In the genomic region with DNA sequence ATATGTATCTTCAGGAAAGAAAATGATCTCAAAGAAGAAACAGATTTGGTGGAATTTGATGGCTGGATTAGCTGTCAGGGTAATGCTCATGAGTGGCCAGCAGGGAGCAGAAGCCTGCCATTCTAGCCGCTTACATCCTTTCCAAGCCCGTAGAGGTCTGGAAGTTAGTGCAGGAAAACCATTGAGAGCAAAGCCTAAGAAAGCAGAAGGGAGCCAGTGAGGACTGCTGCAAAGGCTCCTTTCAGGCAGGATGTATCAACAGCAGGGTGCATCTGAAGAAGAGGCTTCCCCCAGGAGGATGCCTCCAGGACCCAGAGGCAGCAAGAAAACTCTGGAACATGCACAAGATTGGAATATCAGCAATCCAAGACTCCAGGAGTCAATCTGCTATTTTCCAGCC, we compare ENCODE assay signal across 8 cellular contexts. TPM values are rescaled to one million over a fixed set of nuclear protein-coding genes. Genes with fewer than 3 reads are reported as not detected.
DNase-seq lines count a peak whose midpoint lies in the region; ATAC-seq and TF ChIP-seq lines count a peak whose summit lies in the region.

No MANE protein-coding gene starts in this region.

- intact Hi-C loops in tibial artery (cut with DNase I; ENCODE audit: low total_unique reads) = loop anchor here (2.0 kb wide), 1 partner anchor 498 kb away; no protein-coding TSS in a partner anchor

- peak; percentile 67 for ATAC-seq in effector memory CD8-positive, alpha-beta T cell (replicated peaks)
- ATAC-seq in GM21737 (IDR thresholded peaks at IDR 0.05; ENCODE audit: unreplicated experiment) = no peak

- H3K27me3 Mint-ChIP-seq in effector memory CD8-positive, alpha-beta T cell = no peaks in the 10 kb centered on the region

- H3K27me3 ChIP-seq in WERI-Rb-1 (ENCODE audit: insufficient read depth, low read depth, severe bottlenecking) (no peaks in the 10 kb centered on the region), tibial artery (no peaks in the 10 kb centered on the region)

- H3K27ac Mint-ChIP-seq in effector memory CD8-positive, alpha-beta T cell = peak overlapping the region; percentile 21 to 79

- no peaks in the 10 kb centered on the region for H3K9me3 Mint-ChIP-seq in effector memory CD8-positive, alpha-beta T cell

- H3K4me3 ChIP-seq in AG09309 (ENCODE audit: control insufficient read depth, low read depth, low read length) (no peak overlapping the region), GM12875 (ENCODE audit: low read depth, low read length) (no peak overlapping the region), WERI-Rb-1 (ENCODE audit: low read depth, low read length) (no peak overlapping the region), tibial artery (no peak overlapping the region)

- TF ChIP-seq CTCF in AG09309 (IDR thresholded peaks at IDR 0.05; ENCODE audit: control insufficient read depth, insufficient read depth, low read depth, low read length, missing control alignments) (peak; percentile 93), GM12875 (IDR thresholded peaks at IDR 0.05; ENCODE audit: borderline replicate concordance, insufficient read depth, low read depth, low read length) (peak; percentile 80), WERI-Rb-1 (IDR thresholded peaks at IDR 0.05; ENCODE audit: low read depth, low read length) (peak; percentile 92), tibial artery (IDR thresholded peaks at IDR 0.05) (peak; percentile 91 to 94)

- DNase-seq in AG09309 (ENCODE audit: low read depth) (peak; percentile 44), NCI-H2029 treated with DMSO at 0.1 percent for 48 hours (lab: John Stamatoyannopoulos, UW) (peak; percentile 35), WERI-Rb-1 (peak; percentile 74), lung microvascular endothelial cell (ENCODE audit: low read depth in 2 of 2) (peak; percentile 78 to 83), tibial artery (peak; percentile 45 to 75)
- peak in 2 of 3 experiments; percentile 17 to 35 for DNase-seq in effector memory CD8-positive, alpha-beta T cell

- H3K36me3 ChIP-seq in WERI-Rb-1 (no peaks in the 10 kb centered on the region), tibial artery (no peaks in the 10 kb centered on the region)

- no peaks in the 10 kb centered on the region for H3K36me3 Mint-ChIP-seq in effector memory CD8-positive, alpha-beta T cell (ENCODE audit: insufficient read depth)

- peaks cover 0 to 16% (median 10%) of the 10 kb centered on the region in 4 donors for H3K4me1 ChIP-seq in tibial artery

- peaks cover 15 to 16% of the 10 kb centered on the region in 2 donors for H3K4me1 Mint-ChIP-seq in effector memory CD8-positive, alpha-beta T cell (ENCODE audit: low read depth in 2 of 2)

- H3K9me3 ChIP-seq in WERI-Rb-1 (ENCODE audit: severe bottlenecking) = no peaks in the 10 kb centered on the region
- H3K9me3 ChIP-seq in tibial artery = no peaks in the 10 kb centered on the region

- H3K4me3 Mint-ChIP-seq in effector memory CD8-positive, alpha-beta T cell = peak overlapping the region; percentile 48 to 64

- H3K27ac ChIP-seq in WERI-Rb-1 = no peak overlapping the region
- no peak overlapping the region for H3K27ac ChIP-seq in tibial artery

RNA-seq across cellular contexts. Expression of gene LBH, which starts 22.9 kb away (rescaled TPM):
- 45.1 and 62.1 TPM in 2 replicates for total RNA-seq in lung microvascular endothelial cell

Comparison
In these comparisons a context has a peak if more than half of its experiments do, and no peak if none do; other contexts are left out.
1. DNase-seq: peak in every context shown above with its lines; median percentile 80 in lung microvascular endothelial cell; 74 in WERI-Rb-1; 60 in tibial artery; 44 in AG09309; 35 in NCI-H2029 treated with DMSO at 0.1 percent for 48 hours; 26 in effector memory CD8-positive, alpha-beta T cell.